Comparison of ENCODE assay signal across 12 cellular contexts in the genomic region with DNA sequence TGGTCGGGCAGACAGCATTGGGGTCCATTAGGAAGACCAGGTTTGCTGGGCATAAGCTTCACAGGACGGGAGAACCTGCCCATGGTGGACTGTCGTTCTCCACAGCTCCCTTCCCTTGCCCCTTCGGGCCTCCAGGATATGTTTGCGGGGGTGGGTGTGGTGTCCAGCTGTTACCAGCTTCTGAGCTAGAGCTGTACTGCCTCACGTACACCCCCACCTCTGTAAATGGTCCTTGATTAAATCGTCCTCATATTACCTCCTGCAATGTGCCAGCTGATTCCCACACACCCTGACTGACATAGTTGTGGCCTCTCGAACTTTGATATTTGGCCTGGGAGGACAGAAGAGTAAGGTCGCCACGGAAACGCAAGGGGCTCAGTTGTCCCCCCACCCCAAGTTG. TPM values are rescaled to one million over a fixed set of nuclear protein-coding genes. Genes with fewer than 3 reads are reported as not detected.
"Had no signal": no experiment of that assay in that cellular context is flagged by ENCODE, and none has a peak within 500 bp of the region (broad histone marks: within the 10 kb centered on the region; RNA-seq: fewer than 3 reads in every experiment).

No MANE protein-coding gene starts in this region.

- H3K36me3 Mint-ChIP-seq: activated naive CD8-positive, alpha-beta T cell treated with anti-CD3 and anti-CD28 coated beads for 36 hours; natural killer cell treated with Interleukin-12 subunit alpha and Interleukin-12 subunit beta and Interleukin-15 and Interleukin-18, amount 100 ng/mL, for 72 hours; stimulated activated memory B cell treated with anti-CD40 and anti-IgM and Interleukin-4, amounts not matched to agents 10 μg/mL and 1 μg/mL and 100 μg/mL, for 72 hours had no signal

- H3K4me3 ChIP-seq: tibial artery had no signal

- H3K27ac ChIP-seq: epithelial cell of prostate, tibial artery had no signal

- DNase-seq: activated CD4-positive, alpha-beta T cell treated with anti-CD3 and anti-CD28 coated beads for 4 hours; activated CD8-positive, alpha-beta memory T cell treated with anti-CD3 and anti-CD28 coated beads, Interleukin-2, amount 50 U/mL, for 48 hours; activated gamma-delta T cell treated with Interleukin-2 at 50 U/mL for 16 hours; activated naive CD8-positive, alpha-beta T cell treated with anti-CD3 and anti-CD28 coated beads for 36 hours; activated T-cell treated with anti-CD3 and anti-CD28 coated beads, Interleukin-2, amount 50 U/mL, for 72 hours; foreskin melanocyte; T-helper 17 cell had no signal

- H3K27me3 Mint-ChIP-seq: activated naive CD8-positive, alpha-beta T cell treated with anti-CD3 and anti-CD28 coated beads for 36 hours; natural killer cell treated with Interleukin-12 subunit alpha and Interleukin-12 subunit beta and Interleukin-15 and Interleukin-18, amount 100 ng/mL, for 72 hours; T-helper 17 cell had no signal

- H3K4me1 Mint-ChIP-seq: activated naive CD8-positive, alpha-beta T cell treated with anti-CD3 and anti-CD28 coated beads for 36 hours; stimulated activated memory B cell treated with anti-CD40 and anti-IgM and Interleukin-4, amounts not matched to agents 10 μg/mL and 1 μg/mL and 100 μg/mL, for 72 hours had no signal

- H3K4me3 Mint-ChIP-seq: activated naive CD8-positive, alpha-beta T cell treated with anti-CD3 and anti-CD28 coated beads for 36 hours; activated T-cell treated with anti-CD3 and anti-CD28 coated beads, Interleukin-2, amount 50 U/mL, for 72 hours; dendritic cell treated with granulocyte-macrophage colony-stimulating factor and Interleukin-4, amounts not matched to agents 40 ng/mL and 50 ng/mL, for 4 days; natural killer cell treated with Interleukin-12 subunit alpha and Interleukin-12 subunit beta and Interleukin-15 and Interleukin-18, amount 100 ng/mL, for 72 hours; stimulated activated memory B cell treated with anti-CD40 and anti-IgM and Interleukin-4, amounts not matched to agents 10 μg/mL and 1 μg/mL and 100 μg/mL, for 72 hours; T-helper 17 cell had no signal

- H3K27ac Mint-ChIP-seq: activated naive CD8-positive, alpha-beta T cell treated with anti-CD3 and anti-CD28 coated beads for 36 hours; activated T-cell treated with anti-CD3 and anti-CD28 coated beads, Interleukin-2, amount 50 U/mL, for 72 hours; dendritic cell treated with granulocyte-macrophage colony-stimulating factor and Interleukin-4, amounts not matched to agents 40 ng/mL and 50 ng/mL, for 4 days; natural killer cell treated with Interleukin-12 subunit alpha and Interleukin-12 subunit beta and Interleukin-15 and Interleukin-18, amount 100 ng/mL, for 72 hours; stimulated activated memory B cell treated with anti-CD40 and anti-IgM and Interleukin-4, amounts not matched to agents 10 μg/mL and 1 μg/mL and 100 μg/mL, for 72 hours; T-helper 17 cell had no signal

- H3K9me3 ChIP-seq: tibial artery had no signal

- H3K27me3 ChIP-seq: tibial artery had no signal

- ATAC-seq: activated T-cell treated with anti-CD3 and anti-CD28 coated beads, Interleukin-2, amount 50 U/mL, for 72 hours; natural killer cell treated with Interleukin-12 subunit alpha and Interleukin-12 subunit beta and Interleukin-15 and Interleukin-18, amount 100 ng/mL, for 72 hours; stimulated activated memory B cell treated with anti-CD40 and anti-IgM and Interleukin-4, amounts not matched to agents 10 μg/mL and 1 μg/mL and 100 μg/mL, for 72 hours; T-helper 17 cell had no signal

- H3K9me3 Mint-ChIP-seq: activated naive CD8-positive, alpha-beta T cell treated with anti-CD3 and anti-CD28 coated beads for 36 hours; activated T-cell treated with anti-CD3 and anti-CD28 coated beads, Interleukin-2, amount 50 U/mL, for 72 hours; dendritic cell treated with granulocyte-macrophage colony-stimulating factor and Interleukin-4, amounts not matched to agents 40 ng/mL and 50 ng/mL, for 4 days; natural killer cell treated with Interleukin-12 subunit alpha and Interleukin-12 subunit beta and Interleukin-15 and Interleukin-18, amount 100 ng/mL, for 72 hours; stimulated activated memory B cell treated with anti-CD40 and anti-IgM and Interleukin-4, amounts not matched to agents 10 μg/mL and 1 μg/mL and 100 μg/mL, for 72 hours had no signal

RNA-seq across cellular contexts. Expression of gene RSPH14, which starts 22.3 kb away (rescaled TPM):
- total RNA-seq: natural killer cell treated with Interleukin-12 subunit alpha and Interleukin-12 subunit beta and Interleukin-15 and Interleukin-18, amount 100 ng/mL, for 72 hours had no signal
